17 cellular contexts compared by ENCODE assay signal in genomic region chr13:30685320-30685859, GRCh38. TPM values are rescaled to one million over a fixed set of nuclear protein-coding genes. Genes with fewer than 3 reads are reported as not detected.
DNase-seq lines count a peak whose midpoint lies in the region; ATAC-seq and TF ChIP-seq lines count a peak whose summit lies in the region.
"Had no signal": no experiment of that assay in that cellular context is flagged by ENCODE, and none has a peak within 500 bp of the region (broad histone marks: within the 10 kb centered on the region; RNA-seq: fewer than 3 reads in every experiment).

No MANE protein-coding gene starts in this region.

- no peaks in the 10 kb centered on the region for H3K36me3 ChIP-seq in left lung
- H3K36me3 ChIP-seq: BLaER1, SJCRH30 had no signal

- intact Hi-C loops in left lung (cut with DNase I), result no loop called here

- no peaks in the 10 kb centered on the region for H3K9me3 Mint-ChIP-seq in stimulated activated naive B cell treated with anti-CD40 and anti-IgM and Interleukin-4, amounts not matched to agents 10 μg/mL and 1 μg/mL and 100 μg/mL, for 72 hours
- H3K9me3 Mint-ChIP-seq: HFFc6 had no signal

- no peaks in the 10 kb centered on the region for H3K9me3 ChIP-seq in left lung

- H3K36me3 Mint-ChIP-seq in stimulated activated naive B cell treated with anti-CD40 and anti-IgM and Interleukin-4, amounts not matched to agents 10 μg/mL and 1 μg/mL and 100 μg/mL, for 72 hours, result no peaks in the 10 kb centered on the region
- H3K36me3 Mint-ChIP-seq: CD4-positive, alpha-beta memory T cell had no signal

- H3K4me1 Mint-ChIP-seq in stimulated activated naive B cell treated with anti-CD40 and anti-IgM and Interleukin-4, amounts not matched to agents 10 μg/mL and 1 μg/mL and 100 μg/mL, for 72 hours, result peaks cover 8 to 9% of the 10 kb centered on the region in 2 donors

- no peaks in the 10 kb centered on the region for H3K27me3 Mint-ChIP-seq in stimulated activated naive B cell treated with anti-CD40 and anti-IgM and Interleukin-4, amounts not matched to agents 10 μg/mL and 1 μg/mL and 100 μg/mL, for 72 hours

- no peak overlapping the region for H3K27ac ChIP-seq in left lung
- H3K27ac ChIP-seq: BLaER1, PC-9, SJCRH30 had no signal

- DNase-seq in NCI-H510A treated with DMSO at 0.1 percent for 48 hours (lab: John Stamatoyannopoulos, UW) (peak; percentile 41), NCI-H510A (lab: John Stamatoyannopoulos, UW) (no peak), RKO (ENCODE audit: low spot score) (peak; percentile 23), left lung (no peak), NCI-H226 (no peak)
- no peak for DNase-seq in stimulated activated naive B cell treated with anti-CD40 and anti-IgM and Interleukin-4, amounts not matched to agents 10 μg/mL and 1 μg/mL and 100 μg/mL, for 72 hours
- DNase-seq: CD4-positive, alpha-beta memory T cell; HFFc6; KG1; NCI-H187 treated with DMSO at 0.1 percent for 48 hours; NCI-H2171 treated with DMSO at 0.1 percent for 48 hours; NCI-H446 treated with DMSO at 0.1 percent for 48 hours; PC-9 had no signal

- H3K4me3 ChIP-seq in left lung, result no peak overlapping the region
- H3K4me3 ChIP-seq: BLaER1, PC-9, SJCRH30 had no signal

- peaks cover 0 to 26% of the 10 kb centered on the region in 2 donors for H3K4me1 ChIP-seq in left lung

- H3K27ac Mint-ChIP-seq in stimulated activated naive B cell treated with anti-CD40 and anti-IgM and Interleukin-4, amounts not matched to agents 10 μg/mL and 1 μg/mL and 100 μg/mL, for 72 hours, result no peak overlapping the region
- H3K27ac Mint-ChIP-seq: CD4-positive, alpha-beta memory T cell; HFFc6 had no signal

- TF ChIP-seq CTCF in left lung (IDR thresholded peaks at IDR 0.05), result no peak

- H3K4me3 Mint-ChIP-seq in stimulated activated naive B cell treated with anti-CD40 and anti-IgM and Interleukin-4, amounts not matched to agents 10 μg/mL and 1 μg/mL and 100 μg/mL, for 72 hours, result no peak overlapping the region
- H3K4me3 Mint-ChIP-seq: CD4-positive, alpha-beta memory T cell; HFFc6 had no signal

- no peaks in the 10 kb centered on the region for H3K27me3 ChIP-seq in left lung
- H3K27me3 ChIP-seq: BLaER1, SJCRH30 had no signal

- ATAC-seq in left lung, result peak; percentile 87
- no peak for ATAC-seq in stimulated activated naive B cell treated with anti-CD40 and anti-IgM and Interleukin-4, amounts not matched to agents 10 μg/mL and 1 μg/mL and 100 μg/mL, for 72 hours (replicated peaks)
- ATAC-seq in HG02571 (IDR thresholded peaks at IDR 0.05; ENCODE audit: unreplicated experiment), result no peak
- ATAC-seq: HepG2 had no signal

RNA-seq across cellular contexts. Expression of gene ALOX5AP, which starts 50.0 kb away (rescaled TPM):
- total RNA-seq in left lung, result 100 to 1,000 TPM in 1 of 2 donors, 10 to 100 TPM in 1; 76.3 to 201 TPM
- total RNA-seq: HFFc6, PC-9 had no signal

Comparison
In these comparisons a context has a peak if more than half of its experiments do, and no peak if none do; other contexts are left out.
1. DNase-seq: peak in NCI-H510A treated with DMSO at 0.1 percent for 48 hours (single experiment) and RKO (single experiment); none in NCI-H510A (single experiment), left lung (0 of 2), NCI-H226 (single experiment) and stimulated activated naive B cell treated with anti-CD40 and anti-IgM and Interleukin-4, amounts not matched to agents 10 μg/mL and 1 μg/mL and 100 μg/mL, for 72 hours (single experiment).